ENCODE assay signal across 8 cellular contexts in the genomic region with DNA sequence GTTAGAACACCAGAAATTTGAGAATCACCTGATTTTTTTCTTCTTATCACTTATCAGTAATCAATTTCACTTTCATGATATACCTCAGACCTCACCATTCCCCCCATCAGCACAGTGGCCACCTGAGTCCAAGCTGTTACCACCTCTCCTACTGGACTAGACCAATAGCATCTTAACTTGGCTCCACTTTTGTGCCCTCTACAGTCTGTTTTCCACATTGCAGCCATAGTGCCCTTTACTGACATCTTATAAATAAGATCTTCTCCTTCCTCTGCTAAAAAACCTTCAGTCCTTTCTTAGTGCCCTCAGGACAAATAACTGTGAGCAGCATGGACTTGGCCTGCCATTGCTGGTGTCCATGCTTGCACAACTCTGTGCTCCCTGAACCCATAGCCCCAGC.
DNase-seq lines count a peak whose midpoint lies in the region; ATAC-seq and TF ChIP-seq lines count a peak whose summit lies in the region.

No MANE protein-coding gene starts in this region.

- H3K4me1 ChIP-seq in neural progenitor cell = no peaks in the 10 kb centered on the region

- no peaks in the 10 kb centered on the region for H3K79me2 ChIP-seq in neural progenitor cell (ENCODE audit: low read depth)

- no peak overlapping the region for H3K27ac ChIP-seq in neural progenitor cell

- ATAC-seq in GM18519 (IDR thresholded peaks at IDR 0.05; ENCODE audit: low FRiP score, unreplicated experiment) (peak; percentile 83), HG02798 (IDR thresholded peaks at IDR 0.05; ENCODE audit: poor library complexity, unreplicated experiment) (peak; percentile 76)

- no peaks in the 10 kb centered on the region for H3F3A ChIP-seq in neural progenitor cell (ENCODE audit: low read depth)

- peak; percentile 68 for TF ChIP-seq CTCF in chondrocyte (IDR thresholded peaks at IDR 0.05)
- peak; percentile 60 for TF ChIP-seq CTCF in neural progenitor cell (IDR thresholded peaks at IDR 0.05)

- H3K27me3 Mint-ChIP-seq in chondrocyte (ENCODE audit: low read depth) = no peaks in the 10 kb centered on the region
- peaks cover 16% of the 10 kb centered on the region for H3K27me3 Mint-ChIP-seq in neural progenitor cell (ENCODE audit: insufficient read depth, low read depth)
- no peaks in the 10 kb centered on the region for H3K27me3 Mint-ChIP-seq in activated T-cell treated with anti-CD3 and anti-CD28 coated beads, Interleukin-2, amount 50 U/mL, for 24 hours

- H3K27ac Mint-ChIP-seq in chondrocyte (ENCODE audit: unreplicated experiment) (no peak overlapping the region), neural progenitor cell (no peak overlapping the region)
- H3K27ac Mint-ChIP-seq in activated T-cell treated with anti-CD3 and anti-CD28 coated beads, Interleukin-2, amount 50 U/mL, for 24 hours = no peak overlapping the region

- no peaks in the 10 kb centered on the region for H3K9me3 ChIP-seq in neural progenitor cell (ENCODE audit: low read depth)

- H2AFZ ChIP-seq in neural progenitor cell (replicated peaks) = no peak overlapping the region

- DNase-seq in COLO668 (lab: John Stamatoyannopoulos, UW; ENCODE audit: unreplicated experiment) (peak; percentile 50), NCI-H226 (peak; percentile 45), chondrocyte (ENCODE audit: low spot score) (no peak), neural progenitor cell (ENCODE audit: low spot score) (peak; percentile 30)
- DNase-seq in activated T-cell treated with anti-CD3 and anti-CD28 coated beads, Interleukin-2, amount 50 U/mL, for 24 hours = no peak
- DNase-seq in activated CD8-positive, alpha-beta memory T cell treated with anti-CD3 and anti-CD28 coated beads, Interleukin-2, amount 50 U/mL, for 4 hours = no peak

- no peaks in the 10 kb centered on the region for H3K27me3 ChIP-seq in neural progenitor cell

- H3K4me2 ChIP-seq in neural progenitor cell = no peak overlapping the region

- H3K4me3 ChIP-seq in neural progenitor cell = no peak overlapping the region

- no peak overlapping the region for H3K9ac ChIP-seq in neural progenitor cell

- H3K4me3 Mint-ChIP-seq in chondrocyte (ENCODE audit: unreplicated experiment) = no peak overlapping the region
- H3K4me3 Mint-ChIP-seq in neural progenitor cell = no peak overlapping the region
- no peak overlapping the region for H3K4me3 Mint-ChIP-seq in activated T-cell treated with anti-CD3 and anti-CD28 coated beads, Interleukin-2, amount 50 U/mL, for 24 hours

- no peaks in the 10 kb centered on the region for H3K36me3 ChIP-seq in neural progenitor cell

- H3K9me3 Mint-ChIP-seq in chondrocyte (ENCODE audit: low read depth) (peaks cover 6% of the 10 kb centered on the region), neural progenitor cell (peaks cover 2% of the 10 kb centered on the region)
- no peaks in the 10 kb centered on the region for H3K9me3 Mint-ChIP-seq in activated T-cell treated with anti-CD3 and anti-CD28 coated beads, Interleukin-2, amount 50 U/mL, for 24 hours

- peaks cover 36% of the 10 kb centered on the region for H3K4me1 Mint-ChIP-seq in chondrocyte (ENCODE audit: low read depth)
- H3K4me1 Mint-ChIP-seq in neural progenitor cell = peaks cover 3% of the 10 kb centered on the region
- no peaks in the 10 kb centered on the region for H3K4me1 Mint-ChIP-seq in activated T-cell treated with anti-CD3 and anti-CD28 coated beads, Interleukin-2, amount 50 U/mL, for 24 hours (ENCODE audit: low read depth)

- no peaks in the 10 kb centered on the region for H4K20me1 ChIP-seq in neural progenitor cell (ENCODE audit: low read depth)

- H3K36me3 Mint-ChIP-seq in chondrocyte (ENCODE audit: low read depth) (no peaks in the 10 kb centered on the region), neural progenitor cell (no peaks in the 10 kb centered on the region)
- no peaks in the 10 kb centered on the region for H3K36me3 Mint-ChIP-seq in activated T-cell treated with anti-CD3 and anti-CD28 coated beads, Interleukin-2, amount 50 U/mL, for 24 hours (ENCODE audit: low read depth)

Comparison
In these comparisons a context has a peak if more than half of its experiments do, and no peak if none do; other contexts are left out.
1. DNase-seq: peak in COLO668 (single experiment), NCI-H226 (single experiment) and neural progenitor cell (single experiment); none in chondrocyte (single experiment), activated T-cell treated with anti-CD3 and anti-CD28 coated beads, Interleukin-2, amount 50 U/mL, for 24 hours (single experiment) and activated CD8-positive, alpha-beta memory T cell treated with anti-CD3 and anti-CD28 coated beads, Interleukin-2, amount 50 U/mL, for 4 hours (single experiment).